ENCODE assay signal across 7 cellular contexts in genomic region chr4:57163530-57164459, GRCh38.
A peak's percentile ranks its signal among the peaks of the same experiment; 100 is the strongest.
DNase-seq lines count a peak whose midpoint lies in the region; ATAC-seq and TF ChIP-seq lines count a peak whose summit lies in the region.

No MANE protein-coding gene starts in this region.

- ATAC-seq in GM18499 (IDR thresholded peaks at IDR 0.05; ENCODE audit: insufficient read depth, unreplicated experiment) = peak; percentile 84
- peak; percentile 91 for ATAC-seq in HG02938 (IDR thresholded peaks at IDR 0.05; ENCODE audit: unreplicated experiment)

- H3K4me3 ChIP-seq in astrocyte of the spinal cord (ENCODE audit: low read depth, low read length) = peak overlapping the region; percentile 66

- DNase-seq in NCI-H1694 (lab: John Stamatoyannopoulos, UW) (peak; percentile 63), T1000 (lab: John Stamatoyannopoulos, UW) (peak; percentile 76), astrocyte of the spinal cord (ENCODE audit: low read depth, low spot score) (peak; percentile 90), hypothalamus (lab: John Stamatoyannopoulos, UW) (peak; percentile 30 to 89 (median 72)), retina (peak; percentile 96)

- in situ Hi-C loops in astrocyte of the spinal cord (cut with HindIII; ENCODE audit: low sequenced_read_pairs) = no loop called here

- TF ChIP-seq CTCF in astrocyte of the spinal cord (IDR thresholded peaks at IDR 0.05; ENCODE audit: low read depth, low read length) = peak; percentile 97

Comparison
In these comparisons a context has a peak if more than half of its experiments do, and no peak if none do; other contexts are left out.
1. Peak in every context shown above with its lines: DNase-seq, ATAC-seq and H3K4me3 ChIP-seq.